ENCODE assay signal across 28 cellular contexts in the genomic region with DNA sequence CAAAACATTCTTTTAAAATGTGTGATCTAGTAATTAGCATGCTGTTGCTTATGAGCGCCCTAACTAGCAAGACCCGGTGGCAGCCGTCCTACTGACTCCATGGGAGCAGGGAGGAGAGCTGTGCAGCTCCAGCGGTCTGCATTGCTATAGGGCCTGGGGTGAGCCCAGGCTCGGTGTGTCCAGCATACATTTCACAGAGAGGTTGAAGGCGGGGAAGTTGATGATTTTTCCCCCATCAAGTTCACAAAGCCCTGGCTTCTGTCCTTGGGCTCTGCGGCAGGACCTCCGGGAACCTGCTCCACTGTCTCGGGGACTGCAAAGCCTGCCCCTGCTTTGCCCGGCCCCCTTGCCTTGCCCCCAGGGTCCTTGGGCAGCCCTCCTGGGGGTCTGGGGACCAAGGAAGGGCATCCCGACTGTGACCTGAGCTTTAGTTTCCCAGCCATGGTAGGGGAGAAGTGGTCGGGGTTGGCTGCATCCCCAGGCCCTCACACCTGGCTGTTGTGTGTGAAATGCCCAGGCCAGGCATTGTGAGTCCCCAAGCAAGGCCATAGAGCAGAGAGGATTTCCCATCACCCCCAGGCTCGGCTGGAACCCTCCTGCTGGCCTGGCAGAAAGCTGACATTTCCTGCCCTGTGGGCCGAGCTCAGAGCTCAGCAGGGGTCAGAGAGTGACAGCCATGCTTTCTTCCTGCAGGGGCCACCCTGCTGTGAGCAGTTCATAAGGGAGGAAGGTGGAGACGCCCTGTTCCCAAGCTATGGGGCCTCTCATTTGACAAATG. TPM values are rescaled to one million over a fixed set of nuclear protein-coding genes. Genes with fewer than 3 reads are reported as not detected.
A peak's percentile ranks its signal among the peaks of the same experiment; 100 is the strongest.
DNase-seq lines count a peak whose midpoint lies in the region; TF ChIP-seq lines count a peak whose summit lies in the region.
"Had no signal": no experiment of that assay in that cellular context is flagged by ENCODE, and none has a peak within 500 bp of the region (broad histone marks: within the 10 kb centered on the region; RNA-seq: fewer than 3 reads in every experiment).

No MANE protein-coding gene starts in this region.

- no peaks in the 10 kb centered on the region for H3K79me1 ChIP-seq in mesendoderm (ENCODE audit: low read length)

- H3K27ac ChIP-seq in mesendoderm (ENCODE audit: low read depth, low read length): no peak overlapping the region
- no peak overlapping the region for H3K27ac ChIP-seq in GM23248
- H3K27ac ChIP-seq: epithelial cell of prostate, HL-60, left lung, upper lobe of left lung had no signal

- H3K56ac ChIP-seq in mesendoderm (ENCODE audit: low read length): peak overlapping the region; percentile 22

- peaks cover 11% of the 10 kb centered on the region; the same call in 1 of the 2 replicates for H3F3A ChIP-seq in GM23248 (ENCODE audit: insufficient read depth)

- no peaks in the 10 kb centered on the region for H3K9me3 ChIP-seq in GM23248 (ENCODE audit: low read depth)
- H3K9me3 ChIP-seq: BLaER1 treated with 17β-estradiol and CSF1 and Interleukin-3, amounts not matched to agents 10 nM and 100 nM; left lung; upper lobe of left lung had no signal

- H4K5ac ChIP-seq in mesendoderm (ENCODE audit: low read length): no peak overlapping the region

- no peak; the same call in 1 of the 2 replicates for TF ChIP-seq RAD21 in Ishikawa (IDR thresholded peaks at IDR 0.05; ENCODE audit: low read depth)

- H2BK5ac ChIP-seq in mesendoderm (ENCODE audit: low read length): peak overlapping the region; percentile 55

- no peaks in the 10 kb centered on the region for H3K27me3 ChIP-seq in mesendoderm (ENCODE audit: insufficient read depth, low read length, poor library complexity)
- no peaks in the 10 kb centered on the region for H3K27me3 ChIP-seq in GM23248 (replicated peaks; ENCODE audit: insufficient read depth)
- H3K27me3 ChIP-seq: BLaER1 treated with 17β-estradiol and CSF1 and Interleukin-3, amounts not matched to agents 10 nM and 100 nM; left lung; upper lobe of left lung had no signal

- H2AFZ ChIP-seq in GM23248: no peak overlapping the region

- H3K4me3 ChIP-seq in mesendoderm (ENCODE audit: low read length): no peak overlapping the region
- H3K4me3 ChIP-seq in GM23248: no peak overlapping the region
- H3K4me3 ChIP-seq: BLaER1 treated with 17β-estradiol and CSF1 and Interleukin-3, amounts not matched to agents 10 nM and 100 nM; left lung; upper lobe of left lung had no signal

- H2AK5ac ChIP-seq in mesendoderm (ENCODE audit: low read length): no peak overlapping the region

- H3K79me2 ChIP-seq in mesendoderm (ENCODE audit: control insufficient read depth, insufficient read depth, low read length) (no peaks in the 10 kb centered on the region), GM23248 (ENCODE audit: insufficient read depth) (no peaks in the 10 kb centered on the region)

- H3K9ac ChIP-seq in mesendoderm (ENCODE audit: low read length) (no peak overlapping the region), GM23248 (no peak overlapping the region)

- DNase-seq in ELF-1 (ENCODE audit: low read depth, low spot score) (peak; percentile 43), astrocyte of the hippocampus (ENCODE audit: low read depth, low spot score) (peak; percentile 33), mesendoderm (peak; percentile 53), DMS53 (lab: John Stamatoyannopoulos, UW) (no peak), H4 (ENCODE audit: low spot score) (no peak), GM23248 (no peak), islet precursor cell (no peak)
- DNase-seq: activated CD4-positive, alpha-beta T cell treated with anti-CD3 and anti-CD28 coated beads, Interleukin-2, amount 50 U/mL, for 4 hours; activated CD8-positive, alpha-beta memory T cell treated with anti-CD3 and anti-CD28 coated beads, Interleukin-2, amount 10 ng/mL, durations not matched to agents 7 days and 5 days; activated gamma-delta T cell; activated T-cell treated with anti-CD3 and anti-CD28 coated beads, Interleukin-2, amount 50 U/mL, for 4 hours; GDM1; naive B cell; NCI-H1436; NCI-H2081 treated with DMSO at 0.1 percent for 48 hours; NCI-H2227 treated with DMSO at 0.1 percent for 48 hours; NCI-H526 treated with DMSO at 0.1 percent for 48 hours; occipital lobe; SHP77; stimulated activated CD4-positive, alpha-beta T cell treated with anti-CD3 and anti-CD28 coated beads, Interleukin-4, amount 100 ng/mL, for 24 hours; substantia nigra; T-helper 17 cell had no signal

- H3K4ac ChIP-seq in mesendoderm (ENCODE audit: low read depth, low read length): no peak overlapping the region

- no peak overlapping the region for H3K4me2 ChIP-seq in mesendoderm (ENCODE audit: low read length)
- no peak overlapping the region for H3K4me2 ChIP-seq in GM23248 (ENCODE audit: unreplicated experiment)

- in situ Hi-C loops in GM23248 (cut with MboI): no loop called here

- no peaks in the 10 kb centered on the region for H4K20me1 ChIP-seq in GM23248 (ENCODE audit: insufficient read depth)

- H3K23ac ChIP-seq in mesendoderm (ENCODE audit: low read length): no peak overlapping the region

- TF ChIP-seq EP300 in Ishikawa (IDR thresholded peaks at IDR 0.05; ENCODE audit: borderline replicate concordance): peak; percentile 38

- H3K18ac ChIP-seq in mesendoderm (ENCODE audit: low read length): no peak overlapping the region

- no peaks in the 10 kb centered on the region for H3K9me2 ChIP-seq in GM23248 (ENCODE audit: insufficient read depth)

- H2BK120ac ChIP-seq in mesendoderm (ENCODE audit: low read depth, low read length): no peak overlapping the region

- H3K4me1 ChIP-seq in mesendoderm (ENCODE audit: control insufficient read depth, low read depth, low read length) (peaks cover 4% of the 10 kb centered on the region), GM23248 (ENCODE audit: insufficient read depth) (peaks cover 19% of the 10 kb centered on the region)
- H3K4me1 ChIP-seq: left lung had no signal

- no CpG with 5 or more reads among the region's 15 CpGs for WGBS in mesendoderm (ENCODE audit: extremely low coverage, insufficient coverage, low lambda C conversion rate)
- WGBS in GM23248 (ENCODE audit: low coverage in 1 of 2, low lambda C conversion rate in 2 of 2, missing lambda C conversion rate in 2 of 2), 2 experiments: 71 to 74% methylated on average over 15 of the region's 15 CpGs

- H3K36me3 ChIP-seq in mesendoderm (ENCODE audit: control insufficient read depth, insufficient read depth, low read length): no peaks in the 10 kb centered on the region
- no peaks in the 10 kb centered on the region for H3K36me3 ChIP-seq in GM23248 (ENCODE audit: low read depth)
- H3K36me3 ChIP-seq: left lung, upper lobe of left lung had no signal

- H4K8ac ChIP-seq in mesendoderm (ENCODE audit: low read depth, low read length): no peak overlapping the region

- H2BK15ac ChIP-seq in mesendoderm (replicated peaks; ENCODE audit: low read depth): no peak overlapping the region

TF ChIP-seq in Ishikawa, 13 proteins besides CTCF, POLR2A, EP300 and RAD21:
- TF ChIP-seq TCF12 (IDR thresholded peaks at IDR 0.05; ENCODE audit: low read depth) (peak; percentile 50; the same call in 1 of the 2 replicates), MAX (IDR thresholded peaks at IDR 0.05) (0 out of 2 replicates have a peak, but pooled peaks have one; percentile 22), FOXM1 (IDR thresholded peaks at IDR 0.05; ENCODE audit: borderline replicate concordance, low read depth) (no peak), YY1 (IDR thresholded peaks at IDR 0.05; ENCODE audit: low read depth) (0 out of 2 replicates have a peak, but pooled peaks have one; percentile 42), TEAD4 (IDR thresholded peaks at IDR 0.05) (0 out of 2 replicates have a peak, but pooled peaks have one; percentile 17)

RNA-seq across cellular contexts. Expression of gene KCNJ12, which starts 24.8 kb away (rescaled TPM):
- 0.29 TPM for polyA plus RNA-seq in mesendoderm (2013, experiment 1 of 2)
- polyA plus RNA-seq in mesendoderm (2013, experiment 2 of 2): 0.32 TPM
- 0.14 and 0.27 TPM in 2 replicates for total RNA-seq in H4 (2014; rRNA removed; shearing (Covaris generic))
- total RNA-seq in GM23248 (2014; rRNA removed; shearing (Covaris generic)): 0.54 and 1.0 TPM in 2 replicates
- polyA plus RNA-seq in GM23248 (2016; fragmentation: Nextera tagmentation; extraction: Ambion mirVana): 0.29 and 0.33 TPM in 2 replicates
- total RNA-seq: activated CD8-positive, alpha-beta memory T cell treated with anti-CD3 and anti-CD28 coated beads, Interleukin-2, amount 10 ng/mL, durations not matched to agents 7 days and 5 days had no signal

Comparison
In these comparisons a context has a peak if more than half of its experiments do, and no peak if none do; other contexts are left out.
1. DNase-seq: peak in ELF-1 (single experiment), astrocyte of the hippocampus (single experiment) and mesendoderm (single experiment); none in DMS53 (single experiment), H4 (single experiment), GM23248 (single experiment) and islet precursor cell (single experiment).